20 cellular contexts compared by ENCODE assay signal in the genomic region with DNA sequence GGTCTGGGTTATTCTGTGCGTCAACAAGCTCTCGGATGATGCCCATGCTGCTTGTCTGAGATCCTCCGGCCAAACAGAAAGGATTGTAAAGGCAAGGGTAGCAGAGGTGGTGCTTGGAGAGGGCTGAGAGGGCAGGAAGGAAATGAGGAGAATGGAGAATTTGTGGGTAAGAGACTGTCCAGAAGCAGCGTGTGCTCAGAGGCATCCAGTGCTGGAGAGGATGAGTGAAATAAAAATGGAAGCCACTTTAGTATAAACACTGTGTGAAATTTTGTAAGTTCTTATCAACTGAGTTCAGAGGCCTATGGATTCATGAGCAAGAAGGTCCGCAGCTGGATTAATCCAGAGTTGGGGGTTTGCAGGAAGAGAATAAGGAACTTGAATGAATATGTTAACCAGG.
"Had no signal": no experiment of that assay in that cellular context is flagged by ENCODE, and none has a peak within 500 bp of the region (broad histone marks: within the 10 kb centered on the region; RNA-seq: fewer than 3 reads in every experiment).

No MANE protein-coding gene starts in this region.

- DNase-seq: activated CD4-positive, alpha-beta T cell treated with anti-CD3 and anti-CD28 coated beads, Interleukin-2, amount 10 ng/mL, durations not matched to agents 7 days and 5 days; activated CD8-positive, alpha-beta memory T cell treated with anti-CD3 and anti-CD28 coated beads for 24 hours; activated naive CD8-positive, alpha-beta T cell treated with anti-CD3 and anti-CD28 coated beads for 36 hours; effector CD8-positive, alpha-beta T cell; left colon; mucosa of descending colon; naive thymus-derived CD4-positive, alpha-beta T cell; posterior cingulate gyrus; retina; stimulated activated CD4-positive, alpha-beta T cell treated with anti-CD3 and anti-CD28 coated beads, Interleukin-4, amount 100 ng/mL, for 24 hours; stimulated activated CD8-positive, alpha-beta memory T cell treated with anti-CD3 and anti-CD28 coated beads, Interleukin-4, amount 100 ng/mL, for 48 hours; stimulated activated naive CD4-positive, alpha-beta T cell treated with Interleukin-2 at 50 U/mL for 16 hours; substantia nigra; T-helper 9 cell; transverse colon had no signal

- H3K4me1 Mint-ChIP-seq: activated CD4-positive, alpha-beta T cell treated with anti-CD3 and anti-CD28 coated beads, Interleukin-2, amount 10 ng/mL, durations not matched to agents 7 days and 5 days had no signal

- H3K4me3 ChIP-seq: gastroesophageal sphincter, lung, mucosa of descending colon, skin epidermis, transverse colon had no signal

- H3K36me3 ChIP-seq: gastroesophageal sphincter, neutrophil, transverse colon had no signal

- H3K9me3 Mint-ChIP-seq: activated CD4-positive, alpha-beta T cell treated with anti-CD3 and anti-CD28 coated beads, Interleukin-2, amount 10 ng/mL, durations not matched to agents 7 days and 5 days; activated naive CD8-positive, alpha-beta T cell treated with anti-CD3 and anti-CD28 coated beads for 36 hours; naive thymus-derived CD4-positive, alpha-beta T cell had no signal

- H3K4me3 Mint-ChIP-seq: activated CD4-positive, alpha-beta T cell treated with anti-CD3 and anti-CD28 coated beads, Interleukin-2, amount 10 ng/mL, durations not matched to agents 7 days and 5 days; activated naive CD8-positive, alpha-beta T cell treated with anti-CD3 and anti-CD28 coated beads for 36 hours; naive thymus-derived CD4-positive, alpha-beta T cell had no signal

- H3K9me3 ChIP-seq: gastroesophageal sphincter, mucosa of descending colon, neutrophil, transverse colon had no signal

- H3K27ac ChIP-seq: gastroesophageal sphincter, neutrophil, skin epidermis, transverse colon had no signal

- H3K27me3 Mint-ChIP-seq: activated naive CD8-positive, alpha-beta T cell treated with anti-CD3 and anti-CD28 coated beads for 36 hours had no signal

- H3K27ac Mint-ChIP-seq: activated CD4-positive, alpha-beta T cell treated with anti-CD3 and anti-CD28 coated beads, Interleukin-2, amount 10 ng/mL, durations not matched to agents 7 days and 5 days; activated naive CD8-positive, alpha-beta T cell treated with anti-CD3 and anti-CD28 coated beads for 36 hours; naive thymus-derived CD4-positive, alpha-beta T cell had no signal

- ATAC-seq: gastroesophageal sphincter; left colon; mucosa of descending colon; naive thymus-derived CD4-positive, alpha-beta T cell had no signal

- H3K36me3 Mint-ChIP-seq: activated naive CD8-positive, alpha-beta T cell treated with anti-CD3 and anti-CD28 coated beads for 36 hours; naive thymus-derived CD4-positive, alpha-beta T cell had no signal

- H3K27me3 ChIP-seq: neutrophil, transverse colon had no signal

- FAIRE-seq: islet of Langerhans had no signal

- H3K4me1 ChIP-seq: gastroesophageal sphincter, transverse colon had no signal
